ENCODE assay signal across 31 cellular contexts in genomic region chr5:172665049-172665541, GRCh38. TPM values are rescaled to one million over a fixed set of nuclear protein-coding genes. Genes with fewer than 3 reads are reported as not detected.
A peak's percentile ranks its signal among the peaks of the same experiment; 100 is the strongest.
DNase-seq lines count a peak whose midpoint lies in the region; ATAC-seq and TF ChIP-seq lines count a peak whose summit lies in the region.
"Had no signal": no experiment of that assay in that cellular context is flagged by ENCODE, and none has a peak within 500 bp of the region (broad histone marks: within the 10 kb centered on the region; RNA-seq: fewer than 3 reads in every experiment).

No MANE protein-coding gene starts in this region.

- no peaks in the 10 kb centered on the region for H3K9me3 ChIP-seq in left ventricle myocardium inferior (replicated peaks)
- no peaks in the 10 kb centered on the region for H3K9me3 ChIP-seq in aorta (ENCODE audit: control insufficient read depth, low read length)
- H3K9me3 ChIP-seq: A549, HAP-1, thyroid gland had no signal

- WGBS in aorta, 2 donors, result 64 to 70% methylated on average over 11 of the region's 11 CpGs

- DNase-seq in left ventricle myocardium inferior, result no peak
- no peak for DNase-seq in left cardiac atrium
- peak; percentile 32 for DNase-seq in left ventricle myocardium superior
- no peak for DNase-seq in sciatic nerve (ENCODE audit: low spot score)
- DNase-seq in aorta, result peak in 1 of 2 donors; percentile 45
- no peak for DNase-seq in posterior cingulate gyrus
- no peak for DNase-seq in endothelial cell (ENCODE audit: low spot score)
- DNase-seq in immature natural killer cell, result no peak
- DNase-seq: activated CD4-positive, CD25-positive, alpha-beta regulatory T cell treated with anti-CD3 and anti-CD28 coated beads, Interleukin-2, amount 50 U/mL, for 72 hours; activated CD8-positive, alpha-beta T cell treated with anti-CD3 and anti-CD28 coated beads for 36 hours; activated naive CD4-positive, alpha-beta T cell treated with anti-CD3 and anti-CD28 coated beads, Interleukin-2, amount 50 U/mL, for 16 hours; amygdala; COR-L47; cortex of kidney; DND-41; NCI-H2029; NCI-H226; NCI-H69; T-helper 17 cell; thyroid gland had no signal

- H3K27ac ChIP-seq in left ventricle myocardium inferior (replicated peaks), result peak overlapping the region; percentile 97
- H3K27ac ChIP-seq in aorta (ENCODE audit: low read depth in 1 of 2, low read length in 2 of 2), result no peak overlapping the region
- H3K27ac ChIP-seq: A549, SK-N-MC, thyroid gland had no signal

- H3K27me3 Mint-ChIP-seq in endothelial cell (ENCODE audit: unreplicated experiment) (no peaks in the 10 kb centered on the region), immature natural killer cell (ENCODE audit: low read depth in 3 of 3) (no peaks in the 10 kb centered on the region)
- H3K27me3 Mint-ChIP-seq: stimulated activated naive CD8-positive, alpha-beta T cell treated with anti-CD3 and anti-CD28 coated beads, Interleukin-15, Interleukin-2, amounts not matched to agents 100 ng/mL and 50 ng/mL, for 24 hours; T-helper 17 cell had no signal

- H3K27ac Mint-ChIP-seq in endothelial cell (ENCODE audit: unreplicated experiment) (no peak overlapping the region), immature natural killer cell (no peak overlapping the region)
- H3K27ac Mint-ChIP-seq: activated CD8-positive, alpha-beta T cell treated with anti-CD3 and anti-CD28 coated beads for 36 hours; activated T-helper 17 cell treated with anti-CD3 and anti-CD28 coated beads, Interleukin-2, amount 50 U/mL, for 72 hours; B cell; progenitor cell of endocrine pancreas; stimulated activated naive CD8-positive, alpha-beta T cell treated with anti-CD3 and anti-CD28 coated beads, Interleukin-15, Interleukin-2, amounts not matched to agents 100 ng/mL and 50 ng/mL, for 24 hours; T-helper 17 cell had no signal

- H3K4me1 ChIP-seq in left ventricle myocardium inferior (peaks cover 100% of the 10 kb centered on the region), aorta (ENCODE audit: control insufficient read depth in 1 of 2, insufficient read depth in 2 of 2, low read length in 2 of 2) (no peaks in the 10 kb centered on the region)
- H3K4me1 ChIP-seq: HAP-1 had no signal

- TF ChIP-seq CTCF in left ventricle myocardium inferior (IDR thresholded peaks at IDR 0.05; ENCODE audit: borderline replicate concordance), result no peak
- TF ChIP-seq CTCF in endothelial cell (IDR thresholded peaks at IDR 0.05; ENCODE audit: unreplicated experiment), result no peak

- H3K27me3 ChIP-seq in left ventricle myocardium inferior (ENCODE audit: low read depth), result no peaks in the 10 kb centered on the region
- no peaks in the 10 kb centered on the region for H3K27me3 ChIP-seq in aorta (ENCODE audit: control insufficient read depth in 1 of 2, insufficient read depth in 2 of 2, low read length in 1 of 2)
- H3K27me3 ChIP-seq: thyroid gland had no signal

- peaks cover 4% of the 10 kb centered on the region for H3K4me1 Mint-ChIP-seq in endothelial cell (ENCODE audit: unreplicated experiment)
- no peaks in the 10 kb centered on the region for H3K4me1 Mint-ChIP-seq in immature natural killer cell
- H3K4me1 Mint-ChIP-seq: activated T-helper 17 cell treated with anti-CD3 and anti-CD28 coated beads, Interleukin-2, amount 50 U/mL, for 72 hours; B cell; T-helper 17 cell had no signal

- H3K36me3 ChIP-seq in left ventricle myocardium inferior (peaks cover 9% of the 10 kb centered on the region), aorta (ENCODE audit: control insufficient read depth in 1 of 2, insufficient read depth in 2 of 2, low read length in 1 of 2) (no peaks in the 10 kb centered on the region)
- H3K36me3 ChIP-seq: HAP-1, thyroid gland had no signal

- H3K4me3 Mint-ChIP-seq in endothelial cell (ENCODE audit: unreplicated experiment), result no peak overlapping the region
- H3K4me3 Mint-ChIP-seq in immature natural killer cell, result no peak overlapping the region
- H3K4me3 Mint-ChIP-seq: activated CD8-positive, alpha-beta T cell treated with anti-CD3 and anti-CD28 coated beads for 36 hours; activated T-helper 17 cell treated with anti-CD3 and anti-CD28 coated beads, Interleukin-2, amount 50 U/mL, for 72 hours; B cell; neural crest cell; stimulated activated naive CD8-positive, alpha-beta T cell treated with anti-CD3 and anti-CD28 coated beads, Interleukin-15, Interleukin-2, amounts not matched to agents 100 ng/mL and 50 ng/mL, for 24 hours; T-helper 17 cell had no signal

- intact Hi-C loops in left ventricle myocardium inferior (cut with micrococcal nuclease), result no loop called here
- intact Hi-C loops in left cardiac atrium (cut with DNase I), result loop anchor here in 1 of 2 donors (2.0 kb wide), 1 partner anchor 32 kb away; no protein-coding TSS in a partner anchor
- intact Hi-C loops in left ventricle myocardium superior (cut with micrococcal nuclease), result no loop called here
- intact Hi-C loops in sciatic nerve (cut with DNase I), result no loop called here
- intact Hi-C loops in aorta (cut with DNase I), result loop anchor here in 1 of 2 donors (10.0 kb wide), 1 partner anchor 190 kb away; no protein-coding TSS in a partner anchor
- intact Hi-C loops in posterior cingulate gyrus (cut with DNase I), result no loop called here

- H3K9me3 Mint-ChIP-seq in endothelial cell (ENCODE audit: unreplicated experiment) (no peaks in the 10 kb centered on the region), immature natural killer cell (no peaks in the 10 kb centered on the region)
- H3K9me3 Mint-ChIP-seq: activated CD8-positive, alpha-beta T cell treated with anti-CD3 and anti-CD28 coated beads for 36 hours; activated T-helper 17 cell treated with anti-CD3 and anti-CD28 coated beads, Interleukin-2, amount 50 U/mL, for 72 hours; neural crest cell; stimulated activated naive CD8-positive, alpha-beta T cell treated with anti-CD3 and anti-CD28 coated beads, Interleukin-15, Interleukin-2, amounts not matched to agents 100 ng/mL and 50 ng/mL, for 24 hours had no signal

- H3K36me3 Mint-ChIP-seq in endothelial cell (ENCODE audit: low read depth, unreplicated experiment) (no peaks in the 10 kb centered on the region), immature natural killer cell (no peaks in the 10 kb centered on the region)

- H3K4me3 ChIP-seq in left ventricle myocardium inferior (peak overlapping the region; percentile 2), aorta (ENCODE audit: low read length in 2 of 2) (no peak overlapping the region)
- H3K4me3 ChIP-seq: A549, HAP-1, K562, lung, SK-N-MC, thyroid gland had no signal

- no peak for ATAC-seq in left cardiac atrium
- ATAC-seq in left ventricle myocardium superior, result no peak
- peak; percentile 5 for ATAC-seq in sciatic nerve
- ATAC-seq in aorta (ENCODE audit: low FRiP score), result peak; percentile 34
- ATAC-seq: A549; activated CD8-positive, alpha-beta T cell treated with anti-CD3 and anti-CD28 coated beads for 36 hours; activated T-helper 17 cell treated with anti-CD3 and anti-CD28 coated beads, Interleukin-2, amount 50 U/mL, for 72 hours; esophagus mucosa; K562; T-helper 17 cell had no signal

RNA-seq across cellular contexts. Expression of gene NEURL1B, which starts 24.0 kb away (rescaled TPM):
- total RNA-seq in left ventricle myocardium inferior (24.0 TPM), left cardiac atrium (10 to 100 TPM; 20.6 to 33.6 TPM), left ventricle myocardium superior (32.0 TPM), sciatic nerve (53.7 TPM), aorta (10 to 100 TPM; 46.1 to 65.8 TPM), endothelial cell (ENCODE audit: unreplicated experiment) (0.13 TPM)
- polyA plus RNA-seq in aorta (1 to 10 TPM; 1.9 to 3.5 TPM), immature natural killer cell (under 1 TPM in 1 of 3 donors, not detected in 2; 0.09 TPM)
- polyA plus RNA-seq: K562 had no signal

Comparison
In these comparisons a context has a peak if more than half of its experiments do, and no peak if none do; other contexts are left out.
1. ATAC-seq: peak in sciatic nerve (single experiment) and aorta (single experiment); none in left cardiac atrium (0 of 2) and left ventricle myocardium superior (single experiment).
2. RNA of gene NEURL1B, which starts 24.0 kb away (total RNA-seq): 46.1 to 65.8 TPM in aorta, 53.7 TPM in sciatic nerve (single experiment), 20.6 to 33.6 TPM in left cardiac atrium, 32.0 TPM in left ventricle myocardium superior (single experiment) and 24.0 TPM in left ventricle myocardium inferior (single experiment); 0.13 TPM in endothelial cell (single experiment); every median in the first group is over 10 times any median in the second.